ENCODE assay signal across 8 cellular contexts in genomic region chr15:75732809-75733451, GRCh38. TPM values are rescaled to one million over a fixed set of nuclear protein-coding genes. Genes with fewer than 3 reads are reported as not detected.
DNase-seq lines count a peak whose midpoint lies in the region; ATAC-seq and TF ChIP-seq lines count a peak whose summit lies in the region.

No MANE protein-coding gene starts in this region.

- no peak overlapping the region for H3K4me3 Mint-ChIP-seq in activated CD4-positive, alpha-beta T cell treated with anti-CD3 and anti-CD28 coated beads, Interleukin-2, amount 10 ng/mL, durations not matched to agents 7 days and 5 days
- H3K4me3 Mint-ChIP-seq in endothelial cell (ENCODE audit: unreplicated experiment): no peak overlapping the region

- H3K4me3 ChIP-seq in AG04450 (ENCODE audit: low read depth, low read length) (no peak overlapping the region), GM12875 (ENCODE audit: low read depth, low read length) (no peak overlapping the region), mucosa of descending colon (no peak overlapping the region), suprapubic skin (no peak overlapping the region)

- no peak for TF ChIP-seq POLR2A in suprapubic skin (IDR thresholded peaks at IDR 0.05)

- 30% methylated on average over 12 of the region's 12 CpGs for WGBS in suprapubic skin

- H3K9me3 ChIP-seq in AG04450 (ENCODE audit: control insufficient read depth, insufficient read depth, low read length) (no peaks in the 10 kb centered on the region), mucosa of descending colon (no peaks in the 10 kb centered on the region), suprapubic skin (no peaks in the 10 kb centered on the region)

- H3K4me1 ChIP-seq in mucosa of descending colon (ENCODE audit: low read depth) (no peaks in the 10 kb centered on the region), suprapubic skin (peaks cover 42% of the 10 kb centered on the region)

- H3K9me3 Mint-ChIP-seq in activated CD4-positive, alpha-beta T cell treated with anti-CD3 and anti-CD28 coated beads, Interleukin-2, amount 10 ng/mL, durations not matched to agents 7 days and 5 days: no peaks in the 10 kb centered on the region
- H3K9me3 Mint-ChIP-seq in endothelial cell (ENCODE audit: unreplicated experiment): no peaks in the 10 kb centered on the region

- CTCF ChIA-PET in AG04450 (lab: Charles Lee): interaction anchor here (0.5 to 1.3 kb wide), 8 partner anchors 9 to 394 kb away, joined by 3 to 10 read pairs (median 4); a partner anchor contains a TSS
- CTCF ChIA-PET in activated CD4-positive, alpha-beta T cell treated with anti-CD3 and anti-CD28 coated beads, Interleukin-2, amount 10 ng/mL, durations not matched to agents 7 days and 5 days (lab: Charles Lee): interaction anchor here (0.5 to 0.9 kb wide), 3 partner anchors 11 to 962 kb away, joined by 3 to 5 read pairs (median 4); no protein-coding TSS in a partner anchor

- intact Hi-C loops in mucosa of descending colon (cut with DNase I, micrococcal nuclease): no loop called here

- no peak for TF ChIP-seq EP300 in suprapubic skin (IDR thresholded peaks at IDR 0.05)

- H3K27ac Mint-ChIP-seq in activated CD4-positive, alpha-beta T cell treated with anti-CD3 and anti-CD28 coated beads, Interleukin-2, amount 10 ng/mL, durations not matched to agents 7 days and 5 days: no peak overlapping the region
- peak overlapping the region; percentile 24 for H3K27ac Mint-ChIP-seq in endothelial cell (ENCODE audit: unreplicated experiment)

- peak; percentile 83 for ATAC-seq in mucosa of descending colon
- ATAC-seq in GM18873 (IDR thresholded peaks at IDR 0.05; ENCODE audit: low FRiP score, unreplicated experiment): no peak

- H3K4me1 Mint-ChIP-seq in activated CD4-positive, alpha-beta T cell treated with anti-CD3 and anti-CD28 coated beads, Interleukin-2, amount 10 ng/mL, durations not matched to agents 7 days and 5 days: peaks cover 24% of the 10 kb centered on the region
- peaks cover 13% of the 10 kb centered on the region for H3K4me1 Mint-ChIP-seq in endothelial cell (ENCODE audit: unreplicated experiment)

- POLR2A ChIA-PET in AG04450 (lab: Yijun Ruan, JAX): interaction anchor here (0.7 kb wide), 1 partner anchor 941 kb away, joined by 3 read pairs; no protein-coding TSS in a partner anchor
- POLR2A ChIA-PET in activated CD4-positive, alpha-beta T cell treated with anti-CD3 and anti-CD28 coated beads, Interleukin-2, amount 10 ng/mL, durations not matched to agents 7 days and 5 days (lab: Charles Lee): no interaction called here

- H3K36me3 ChIP-seq in mucosa of descending colon (ENCODE audit: low read depth): no peaks in the 10 kb centered on the region
- no peaks in the 10 kb centered on the region for H3K36me3 ChIP-seq in suprapubic skin

- no peaks in the 10 kb centered on the region for H3K36me3 Mint-ChIP-seq in activated CD4-positive, alpha-beta T cell treated with anti-CD3 and anti-CD28 coated beads, Interleukin-2, amount 10 ng/mL, durations not matched to agents 7 days and 5 days (ENCODE audit: low read depth)
- H3K36me3 Mint-ChIP-seq in endothelial cell (ENCODE audit: low read depth, unreplicated experiment): no peaks in the 10 kb centered on the region

- no peaks in the 10 kb centered on the region for H3K27me3 ChIP-seq in AG04450 (ENCODE audit: control insufficient read depth, insufficient read depth, low read length)
- H3K27me3 ChIP-seq in suprapubic skin: no peaks in the 10 kb centered on the region

- no peak for DNase-seq in AG04450 (ENCODE audit: low read depth, low spot score)
- DNase-seq in NCI-H2227 treated with DMSO at 0.1 percent for 48 hours (lab: John Stamatoyannopoulos, UW): peak; percentile 21
- DNase-seq in activated CD4-positive, alpha-beta T cell treated with anti-CD3 and anti-CD28 coated beads, Interleukin-2, amount 10 ng/mL, durations not matched to agents 7 days and 5 days: peak; percentile 54
- peak; percentile 86 for DNase-seq in endothelial cell (ENCODE audit: low spot score)
- peak in 2 of 3 donors; percentile 79 to 80 for DNase-seq in mucosa of descending colon
- peak in 1 of 2 donors; percentile 83 for DNase-seq in suprapubic skin (ENCODE audit: low spot score in 2 of 2)

- no peak overlapping the region for H3K27ac ChIP-seq in AG04450 (ENCODE audit: low read depth, low read length)
- no peak overlapping the region for H3K27ac ChIP-seq in suprapubic skin

- peaks cover 8% of the 10 kb centered on the region for H3K27me3 Mint-ChIP-seq in activated CD4-positive, alpha-beta T cell treated with anti-CD3 and anti-CD28 coated beads, Interleukin-2, amount 10 ng/mL, durations not matched to agents 7 days and 5 days
- peaks cover 9% of the 10 kb centered on the region for H3K27me3 Mint-ChIP-seq in endothelial cell (ENCODE audit: unreplicated experiment)

- TF ChIP-seq CTCF in AG04450 (IDR thresholded peaks at IDR 0.05; ENCODE audit: low read depth, low read length): peak; percentile 86
- peak; percentile 87 for TF ChIP-seq CTCF in GM12875 (IDR thresholded peaks at IDR 0.05; ENCODE audit: borderline replicate concordance, insufficient read depth, low read depth, low read length)
- peak; percentile 77 for TF ChIP-seq CTCF in endothelial cell (IDR thresholded peaks at IDR 0.05; ENCODE audit: unreplicated experiment)
- TF ChIP-seq CTCF in mucosa of descending colon (IDR thresholded peaks at IDR 0.05): peak; percentile 85
- TF ChIP-seq CTCF in suprapubic skin (IDR thresholded peaks at IDR 0.05): peak; percentile 67 to 92

RNA-seq across cellular contexts. Expression of gene CSPG4, which starts 20.3 kb away (rescaled TPM):
- 5.8 and 8.4 TPM in 2 replicates for polyA plus RNA-seq in AG04450 (2011; rRNA removed)
- 11.9 and 14.1 TPM in 2 replicates for polyA minus RNA-seq in AG04450 (2011; rRNA and poly(A)+ RNA removed)
- not detected for total RNA-seq in activated CD4-positive, alpha-beta T cell treated with anti-CD3 and anti-CD28 coated beads, Interleukin-2, amount 10 ng/mL, durations not matched to agents 7 days and 5 days
- total RNA-seq in endothelial cell (ENCODE audit: unreplicated experiment) (0.18 TPM), mucosa of descending colon (10 to 100 TPM in 1 of 3 donors, 1 to 10 TPM in 2; 3.0 to 86.8 (median 7.8) TPM), suprapubic skin (10 to 100 TPM; 12.8 to 19.7 (median 14.0) TPM)
